ENCODE assay signal across 1 cellular context in the genomic region with DNA sequence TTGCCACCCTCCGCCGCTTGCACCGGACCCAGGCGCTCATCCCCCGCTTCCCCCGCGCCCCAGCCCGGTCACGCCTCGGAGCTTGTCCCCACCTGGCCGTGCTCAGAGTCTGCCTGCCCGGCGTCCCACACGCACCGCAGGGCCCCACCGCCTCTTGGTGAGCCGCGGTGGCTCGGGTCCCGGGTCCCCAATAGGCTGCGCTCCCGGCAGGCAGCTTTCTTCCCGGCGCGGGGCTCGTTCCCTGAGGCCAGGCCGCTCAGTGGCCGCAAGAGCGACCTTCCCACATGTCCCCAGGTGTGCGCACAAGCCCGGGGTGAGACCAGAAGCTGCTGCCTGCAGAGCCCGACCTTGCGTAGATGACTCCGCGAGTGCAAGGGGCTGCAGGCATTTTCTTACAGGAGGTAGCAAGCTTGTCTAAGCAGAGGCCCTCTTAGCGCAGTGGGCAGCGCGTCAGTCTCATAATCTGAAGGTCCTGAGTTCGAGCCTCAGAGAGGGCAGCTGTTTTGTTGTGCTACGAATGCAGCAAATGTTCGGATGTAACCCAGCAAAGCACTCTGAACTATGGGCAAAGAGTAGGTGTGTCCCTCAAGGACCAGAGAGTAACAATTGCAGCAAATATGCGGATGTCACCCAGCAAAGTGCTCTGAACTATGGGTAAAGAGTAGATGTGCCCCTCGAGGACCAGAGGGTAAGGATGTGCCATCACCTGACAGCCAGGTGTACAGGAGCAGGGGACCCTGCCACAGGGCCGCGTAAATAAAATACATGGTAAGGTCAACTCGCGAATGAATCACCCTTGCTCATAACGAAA.
TF ChIP-seq lines count a peak whose summit lies in the region.

No MANE protein-coding gene starts in this region.

TF ChIP-seq in A549, 52 proteins besides CTCF, POLR2A, EP300 and RAD21 (continued from another document):
- TF ChIP-seq, protein P1, sequence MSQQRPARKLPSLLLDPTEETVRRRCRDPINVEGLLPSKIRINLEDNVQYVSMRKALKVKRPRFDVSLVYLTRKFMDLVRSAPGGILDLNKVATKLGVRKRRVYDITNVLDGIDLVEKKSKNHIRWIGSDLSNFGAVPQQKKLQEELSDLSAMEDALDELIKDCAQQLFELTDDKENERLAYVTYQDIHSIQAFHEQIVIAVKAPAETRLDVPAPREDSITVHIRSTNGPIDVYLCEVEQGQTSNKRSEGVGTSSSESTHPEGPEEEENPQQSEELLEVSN (IDR thresholded peaks at IDR 0.05; ENCODE audit: borderline replicate concordance, low read depth) = peak; percentile 41; the same call in 1 of the 2 replicates
- TF ChIP-seq ESRRA (IDR thresholded peaks at IDR 0.05; ENCODE audit: borderline replicate concordance, low read length) = peak; percentile 58; the same call in 1 of the 2 replicates
- TF ChIP-seq MAFK (IDR thresholded peaks at IDR 0.05; ENCODE audit: partially characterized antibody) = no peak
- TF ChIP-seq RARB (CRISPR knock-in tag; IDR thresholded peaks at IDR 0.05) = peak; percentile 92
- TF ChIP-seq FOSL2 (IDR thresholded peaks at IDR 0.05) = peak; percentile 5; the same call in 1 of the 2 replicates
- TF ChIP-seq FOSL2 (CRISPR knock-in tag; IDR thresholded peaks at IDR 0.05) = peak; percentile 56; the same call in 1 of the 2 replicates
- no peak for TF ChIP-seq HOXB5 (CRISPR knock-in tag; IDR thresholded peaks at IDR 0.05)
- 0 out of 2 replicates have a peak, but pooled peaks have one; percentile 27 for TF ChIP-seq EHF (CRISPR knock-in tag; IDR thresholded peaks at IDR 0.05)
- TF ChIP-seq, protein P2, sequence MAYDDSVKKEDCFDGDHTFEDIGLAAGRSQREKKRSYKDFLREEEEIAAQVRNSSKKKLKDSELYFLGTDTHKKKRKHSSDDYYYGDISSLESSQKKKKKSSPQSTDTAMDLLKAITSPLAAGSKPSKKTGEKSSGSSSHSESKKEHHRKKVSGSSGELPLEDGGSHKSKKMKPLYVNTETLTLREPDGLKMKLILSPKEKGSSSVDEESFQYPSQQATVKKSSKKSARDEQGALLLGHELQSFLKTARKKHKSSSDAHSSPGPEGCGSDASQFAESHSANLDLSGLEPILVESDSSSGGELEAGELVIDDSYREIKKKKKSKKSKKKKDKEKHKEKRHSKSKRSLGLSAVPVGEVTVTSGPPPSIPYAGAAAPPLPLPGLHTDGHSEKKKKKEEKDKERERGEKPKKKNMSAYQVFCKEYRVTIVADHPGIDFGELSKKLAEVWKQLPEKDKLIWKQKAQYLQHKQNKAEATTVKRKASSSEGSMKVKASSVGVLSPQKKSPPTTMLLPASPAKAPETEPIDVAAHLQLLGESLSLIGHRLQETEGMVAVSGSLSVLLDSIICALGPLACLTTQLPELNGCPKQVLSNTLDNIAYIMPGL (CRISPR knock-in tag; IDR thresholded peaks at IDR 0.05; ENCODE audit: borderline replicate concordance) = no peak
- 0 out of 2 replicates have a peak, but pooled peaks have one; percentile 25 for TF ChIP-seq JUNB (IDR thresholded peaks at IDR 0.05)
- TF ChIP-seq MYC (IDR thresholded peaks at IDR 0.05; ENCODE audit: borderline replicate concordance, low read length) = no peak; the same call in 1 of the 2 replicates
- no peak for TF ChIP-seq PHF8 (IDR thresholded peaks at IDR 0.05; ENCODE audit: borderline replicate concordance, low read depth)
- TF ChIP-seq KDM5A (IDR thresholded peaks at IDR 0.05) = no peak
- TF ChIP-seq, protein P3, sequence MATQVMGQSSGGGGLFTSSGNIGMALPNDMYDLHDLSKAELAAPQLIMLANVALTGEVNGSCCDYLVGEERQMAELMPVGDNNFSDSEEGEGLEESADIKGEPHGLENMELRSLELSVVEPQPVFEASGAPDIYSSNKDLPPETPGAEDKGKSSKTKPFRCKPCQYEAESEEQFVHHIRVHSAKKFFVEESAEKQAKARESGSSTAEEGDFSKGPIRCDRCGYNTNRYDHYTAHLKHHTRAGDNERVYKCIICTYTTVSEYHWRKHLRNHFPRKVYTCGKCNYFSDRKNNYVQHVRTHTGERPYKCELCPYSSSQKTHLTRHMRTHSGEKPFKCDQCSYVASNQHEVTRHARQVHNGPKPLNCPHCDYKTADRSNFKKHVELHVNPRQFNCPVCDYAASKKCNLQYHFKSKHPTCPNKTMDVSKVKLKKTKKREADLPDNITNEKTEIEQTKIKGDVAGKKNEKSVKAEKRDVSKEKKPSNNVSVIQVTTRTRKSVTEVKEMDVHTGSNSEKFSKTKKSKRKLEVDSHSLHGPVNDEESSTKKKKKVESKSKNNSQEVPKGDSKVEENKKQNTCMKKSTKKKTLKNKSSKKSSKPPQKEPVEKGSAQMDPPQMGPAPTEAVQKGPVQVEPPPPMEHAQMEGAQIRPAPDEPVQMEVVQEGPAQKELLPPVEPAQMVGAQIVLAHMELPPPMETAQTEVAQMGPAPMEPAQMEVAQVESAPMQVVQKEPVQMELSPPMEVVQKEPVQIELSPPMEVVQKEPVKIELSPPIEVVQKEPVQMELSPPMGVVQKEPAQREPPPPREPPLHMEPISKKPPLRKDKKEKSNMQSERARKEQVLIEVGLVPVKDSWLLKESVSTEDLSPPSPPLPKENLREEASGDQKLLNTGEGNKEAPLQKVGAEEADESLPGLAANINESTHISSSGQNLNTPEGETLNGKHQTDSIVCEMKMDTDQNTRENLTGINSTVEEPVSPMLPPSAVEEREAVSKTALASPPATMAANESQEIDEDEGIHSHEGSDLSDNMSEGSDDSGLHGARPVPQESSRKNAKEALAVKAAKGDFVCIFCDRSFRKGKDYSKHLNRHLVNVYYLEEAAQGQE (IDR thresholded peaks at IDR 0.05) = no peak
- peak; percentile 76 for TF ChIP-seq ZFP36 (IDR thresholded peaks at IDR 0.05; ENCODE audit: borderline replicate concordance, partially characterized antibody)
- TF ChIP-seq RFX5 (IDR thresholded peaks at IDR 0.05) = no peak
- no peak for TF ChIP-seq RNF2 (IDR thresholded peaks at IDR 0.05; ENCODE audit: borderline replicate concordance, low read depth)
- TF ChIP-seq EHMT2 (IDR thresholded peaks at IDR 0.05; ENCODE audit: low read depth) = no peak
- no peak; the same call in 1 of the 2 replicates for TF ChIP-seq GATA3 (IDR thresholded peaks at IDR 0.05; ENCODE audit: borderline replicate concordance)
- TF ChIP-seq HOXA7 (CRISPR knock-in tag; IDR thresholded peaks at IDR 0.05) = peak; percentile 78
- no peak for TF ChIP-seq ZNF302 (CRISPR knock-in tag; IDR thresholded peaks at IDR 0.05)
- no peak for TF ChIP-seq CHD2 (IDR thresholded peaks at IDR 0.05; ENCODE audit: low read length, partially characterized antibody)
- peak; percentile 85; the same call in 1 of the 2 replicates for TF ChIP-seq TP53 (CRISPR knock-in tag; IDR thresholded peaks at IDR 0.05)
- no peak for TF ChIP-seq HOXB13 (CRISPR knock-in tag; IDR thresholded peaks at IDR 0.05; ENCODE audit: low read depth)
- no peak; the same call in none of the 2 replicates for TF ChIP-seq FOSB (CRISPR knock-in tag; IDR thresholded peaks at IDR 0.05)
- TF ChIP-seq HDAC2 (IDR thresholded peaks at IDR 0.05) = no peak
- peak in 1 of 2 experiments; percentile 54; a peak in 2 of 4 replicates for TF ChIP-seq CEBPB (IDR thresholded peaks at IDR 0.05)
- TF ChIP-seq CBX2 (IDR thresholded peaks at IDR 0.05; ENCODE audit: borderline replicate concordance, low read depth) = no peak
- TF ChIP-seq NR3C1 (IDR thresholded peaks at IDR 0.05) = no peak
- TF ChIP-seq CBX8 (IDR thresholded peaks at IDR 0.05) = no peak
- no peak for TF ChIP-seq FOXS1 (CRISPR knock-in tag; IDR thresholded peaks at IDR 0.05)
